Comparison of ENCODE assay signal across 9 cellular contexts in the genomic region with DNA sequence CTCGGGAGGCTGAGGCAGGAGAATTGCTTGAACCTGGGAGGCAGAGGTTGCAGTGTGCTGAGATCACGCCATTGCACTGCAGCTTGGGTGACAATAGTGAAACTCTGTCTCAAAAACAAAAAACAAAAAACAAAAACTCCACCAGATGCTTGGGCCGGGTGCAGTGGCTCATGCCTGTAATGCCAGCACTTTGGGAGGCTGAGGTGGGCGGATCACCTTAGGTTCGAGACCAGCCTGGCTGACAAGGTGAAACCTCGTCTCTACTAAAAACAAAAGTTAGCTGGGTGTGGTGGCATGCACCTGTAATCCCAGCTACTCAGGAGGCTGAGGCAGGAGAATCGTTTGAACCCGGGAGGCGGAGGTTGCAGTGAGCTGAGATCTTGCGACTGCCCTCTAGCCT. TPM values are rescaled to one million over a fixed set of nuclear protein-coding genes. Genes with fewer than 3 reads are reported as not detected.
DNase-seq lines count a peak whose midpoint lies in the region; ATAC-seq, FAIRE-seq and TF ChIP-seq lines count a peak whose summit lies in the region.
"Not testable (repeated sequence)": the region's sequence is repeated elsewhere in the genome, so short reads cannot be mapped to it uniquely, and the experiment has no call there.
"Had no signal": no experiment of that assay in that cellular context is flagged by ENCODE, and none has a peak within 500 bp of the region (broad histone marks: within the 10 kb centered on the region; RNA-seq: fewer than 3 reads in every experiment).

No MANE protein-coding gene starts in this region.

- H3K4me2 ChIP-seq in Karpas-422 (ENCODE audit: low read depth, low read length, poor library complexity, severe bottlenecking), result peak overlapping the region; percentile 91
- H3K4me2 ChIP-seq in keratinocyte (ENCODE audit: control insufficient read depth, extremely low read depth, insufficient read depth, low read depth, low read length), result peak overlapping the region; percentile 89

- H3K4me3 Mint-ChIP-seq in Calu3 (ENCODE audit: low read depth, unreplicated experiment), result not testable (repeated sequence)
- peak overlapping the region; percentile 43 for H3K4me3 Mint-ChIP-seq in T-helper 2 cell treated with Interferon-gamma antibody and Interleukin-4, amounts not matched to agents 5 μg/mL and 100 μg/mL, for 36 hours
- peak overlapping the region; percentile 83 for H3K4me3 Mint-ChIP-seq in activated T-helper 17 cell treated with anti-CD3 and anti-CD28 coated beads, Interleukin-2, amount 50 U/mL, for 72 hours
- H3K4me3 Mint-ChIP-seq in brain, result peak overlapping the region in 3 of 5 experiments; percentile 22 to 39 (median 32)

- H3K4me1 ChIP-seq in Karpas-422 (ENCODE audit: low read length) (peaks cover 24% of the 10 kb centered on the region), keratinocyte (ENCODE audit: control insufficient read depth, extremely low read depth, insufficient read depth, low read length) (peaks cover 13% of the 10 kb centered on the region), psoas muscle (peaks cover 21% of the 10 kb centered on the region)

- intact Hi-C loops in Calu3 (cut with micrococcal nuclease; ENCODE audit: unreplicated experiment); psoas muscle (cut with DNase I): not testable (repeated sequence)

- H3K9me1 ChIP-seq in keratinocyte (ENCODE audit: control insufficient read depth, extremely low read depth, insufficient read depth, low read length), result not testable (repeated sequence)

- not testable (repeated sequence) for H3K9me3 ChIP-seq in Karpas-422 (ENCODE audit: low read length); keratinocyte (ENCODE audit: control insufficient read depth, low read depth, low read length); psoas muscle

- not testable (repeated sequence) for DNase-seq in Calu3; Karpas-422; T-helper 2 cell treated with Interferon-gamma antibody and Interleukin-4, amounts not matched to agents 5 μg/mL and 100 μg/mL, for 36 hours (ENCODE audit: low spot score); keratinocyte (ENCODE audit: low read depth, low spot score); psoas muscle

- 94 to 97% (median 95%) methylated on average over 10 of the region's 10 CpGs for WGBS in psoas muscle, 3 donors

- FAIRE-seq in keratinocyte (lab: Jason Lieb, UNC), result not testable (repeated sequence)

- not testable (repeated sequence) for H3K9me3 Mint-ChIP-seq in Calu3 (ENCODE audit: low read depth, unreplicated experiment); T-helper 2 cell treated with Interferon-gamma antibody and Interleukin-4, amounts not matched to agents 5 μg/mL and 100 μg/mL, for 36 hours; activated T-helper 17 cell treated with anti-CD3 and anti-CD28 coated beads, Interleukin-2, amount 50 U/mL, for 72 hours; brain

- not testable (repeated sequence) for H2AFZ ChIP-seq in Karpas-422 (ENCODE audit: low read length); keratinocyte (ENCODE audit: control insufficient read depth, low read length)

- peaks cover 24% of the 10 kb centered on the region for H3K36me3 Mint-ChIP-seq in Calu3 (ENCODE audit: insufficient read depth, unreplicated experiment)
- H3K36me3 Mint-ChIP-seq in T-helper 2 cell treated with Interferon-gamma antibody and Interleukin-4, amounts not matched to agents 5 μg/mL and 100 μg/mL, for 36 hours (ENCODE audit: low read depth); activated T-helper 17 cell treated with anti-CD3 and anti-CD28 coated beads, Interleukin-2, amount 50 U/mL, for 72 hours (ENCODE audit: low read depth); brain: not testable (repeated sequence)

- H3K27ac Mint-ChIP-seq in Calu3 (ENCODE audit: unreplicated experiment); brain: not testable (repeated sequence)
- peak overlapping the region; percentile 49 for H3K27ac Mint-ChIP-seq in T-helper 2 cell treated with Interferon-gamma antibody and Interleukin-4, amounts not matched to agents 5 μg/mL and 100 μg/mL, for 36 hours
- peak overlapping the region; percentile 70 for H3K27ac Mint-ChIP-seq in activated T-helper 17 cell treated with anti-CD3 and anti-CD28 coated beads, Interleukin-2, amount 50 U/mL, for 72 hours

- CTCF ChIA-PET in Calu3 (lab: Charles Lee), result interaction anchor here (0.6 to 1.3 kb wide), 3 partner anchors 11 to 95 kb away, joined by 3 to 4 read pairs (median 3); no protein-coding TSS in a partner anchor

- peaks cover 52% of the 10 kb centered on the region for H3K79me2 ChIP-seq in Karpas-422 (ENCODE audit: low read length)
- H3K79me2 ChIP-seq in keratinocyte (ENCODE audit: control insufficient read depth, insufficient read depth, low read length), result peaks cover 40% of the 10 kb centered on the region

- peak overlapping the region; percentile 97 for H3K9ac ChIP-seq in Karpas-422 (ENCODE audit: low read length)
- H3K9ac ChIP-seq in keratinocyte (ENCODE audit: control insufficient read depth, extremely low read depth, insufficient read depth, low read length), result peak overlapping the region; percentile 94

- H3K4me3 ChIP-seq in Karpas-422 (ENCODE audit: low read length) (peak overlapping the region; percentile 96), psoas muscle (peak overlapping the region; percentile 97)
- H3K4me3 ChIP-seq in keratinocyte (ENCODE audit: control insufficient read depth in 2 of 3, extremely low read depth in 1 of 3, insufficient read depth in 2 of 3, low read depth in 1 of 3, low read length in 3 of 3), result not testable (repeated sequence)

- BruUV-seq in Calu3 (replicated peaks; lab: Mats Ljungman, UMichigan), result TSS peak; percentile 23

- not testable (repeated sequence) for TF ChIP-seq CTCF in Calu3 (IDR thresholded peaks at IDR 0.05; ENCODE audit: unreplicated experiment); brain (conservative IDR thresholded peaks at IDR 0.05); keratinocyte (optimal IDR thresholded peaks at IDR 0.05 in 1 of 3, IDR thresholded peaks at IDR 0.05 in 1 of 3, conservative IDR thresholded peaks at IDR 0.05 in 1 of 3; ENCODE audit: extremely low read depth in 1 of 3, insufficient read depth in 2 of 3, low read length in 3 of 3); psoas muscle (IDR thresholded peaks at IDR 0.05)

- not testable (repeated sequence) for H3K36me3 ChIP-seq in Karpas-422 (ENCODE audit: insufficient read depth, low read length); keratinocyte (ENCODE audit: control insufficient read depth in 2 of 2, extremely low read depth in 1 of 2, insufficient read depth in 2 of 2, low read length in 2 of 2)
- peaks cover 0 to 11% of the 10 kb centered on the region in 2 donors for H3K36me3 ChIP-seq in psoas muscle (ENCODE audit: insufficient read depth in 1 of 2, low read depth in 1 of 2)

- not testable (repeated sequence) for H3K4me1 Mint-ChIP-seq in Calu3 (ENCODE audit: low read depth, unreplicated experiment); activated T-helper 17 cell treated with anti-CD3 and anti-CD28 coated beads, Interleukin-2, amount 50 U/mL, for 72 hours; brain
- peaks cover 12% of the 10 kb centered on the region for H3K4me1 Mint-ChIP-seq in T-helper 2 cell treated with Interferon-gamma antibody and Interleukin-4, amounts not matched to agents 5 μg/mL and 100 μg/mL, for 36 hours (ENCODE audit: low read depth)

- H3K9me2 ChIP-seq in Karpas-422 (replicated peaks; ENCODE audit: insufficient read depth, low read length), result not testable (repeated sequence)

- not testable (repeated sequence) for H4K20me1 ChIP-seq in Karpas-422 (ENCODE audit: insufficient read depth, low read depth, low read length); keratinocyte (ENCODE audit: control insufficient read depth, extremely low read depth, insufficient read depth, low read length)

- H3K27ac ChIP-seq in Karpas-422 (ENCODE audit: low read length); keratinocyte (ENCODE audit: control insufficient read depth, insufficient read depth, low read length): not testable (repeated sequence)
- H3K27ac ChIP-seq in psoas muscle, result peak overlapping the region; percentile 83

- not testable (repeated sequence) for ATAC-seq in activated T-helper 17 cell treated with anti-CD3 and anti-CD28 coated beads, Interleukin-2, amount 50 U/mL, for 72 hours (replicated peaks); psoas muscle

- dilution Hi-C loops in keratinocyte (cut with MboI; ENCODE audit: extremely low pct_ligation_motif_present, low sequenced_read_pairs), result not testable (repeated sequence)

- H3K27me3 Mint-ChIP-seq in Calu3 (ENCODE audit: unreplicated experiment); T-helper 2 cell treated with Interferon-gamma antibody and Interleukin-4, amounts not matched to agents 5 μg/mL and 100 μg/mL, for 36 hours (ENCODE audit: low read depth); activated T-helper 17 cell treated with anti-CD3 and anti-CD28 coated beads, Interleukin-2, amount 50 U/mL, for 72 hours: not testable (repeated sequence)
- H3K27me3 Mint-ChIP-seq in brain, result peaks cover 35% of the 10 kb centered on the region

- not testable (repeated sequence) for H3K27me3 ChIP-seq in Karpas-422 (ENCODE audit: low read length); keratinocyte (ENCODE audit: control insufficient read depth, extremely low read depth, insufficient read depth, low read length); psoas muscle (ENCODE audit: insufficient read depth in 3 of 3, low read length in 2 of 3)

RNA-seq across cellular contexts. Expression of a gene that starts 1.0 kb away (rescaled TPM):
- total RNA-seq in Calu3 (2022) (49.0 and 49.7 TPM in 2 replicates), psoas muscle (10 to 100 TPM; 20.9 to 37.8 (median 27.0) TPM)
- total RNA-seq in Karpas-422 (2014; rRNA removed; shearing (Covaris generic); ENCODE audit: low replicate concordance), result 174 and 253 TPM in 2 replicates
- 10 to 100 TPM; 17.8 to 39.1 TPM for total RNA-seq in activated T-helper 17 cell treated with anti-CD3 and anti-CD28 coated beads, Interleukin-2, amount 50 U/mL, for 72 hours
- polyA plus RNA-seq in brain (ENCODE audit: insufficient read depth, low read depth, low replicate concordance) (52.2 TPM), keratinocyte (64.9 to 78.1 TPM (median 74.4 TPM) in 3 replicates), psoas muscle (10 to 100 TPM; 34.5 to 40.3 (median 38.7) TPM)
- 89.3 TPM for polyA plus RNA-seq in keratinocyte (2011; ENCODE audit: low read depth)
- 64.6 and 69.2 TPM in 2 replicates for polyA plus RNA-seq in keratinocyte (2011; cell fraction: cytosol; rRNA removed)
- 27.6 and 33.0 TPM in 2 replicates for polyA plus RNA-seq in keratinocyte (2011; cell fraction: nucleus; rRNA removed)
- polyA plus RNA-seq in keratinocyte (2012; ENCODE audit: low replicate concordance), result 70.5 and 88.5 TPM in 2 replicates
- 30.7 to 37.6 TPM (median 32.9 TPM) in 3 replicates for polyA minus RNA-seq in keratinocyte
- polyA minus RNA-seq in keratinocyte (2011; cell fraction: cytosol; rRNA and poly(A)+ RNA removed), result 54.3 TPM
- 11.2 and 12.6 TPM in 2 replicates for polyA minus RNA-seq in keratinocyte (2011; cell fraction: nucleus; rRNA and poly(A)+ RNA removed)

RNA-seq across cellular contexts. Expression of a gene that starts 11.4 kb away (rescaled TPM):
- total RNA-seq in Calu3 (2022) (150 and 157 TPM in 2 replicates), psoas muscle (100 to 1,000 TPM in 3 of 4 donors, 10 to 100 TPM in 1; 79.0 to 193 (median 140) TPM)
- total RNA-seq in Karpas-422 (2014; rRNA removed; shearing (Covaris generic); ENCODE audit: low replicate concordance), result 130 and 148 TPM in 2 replicates
- 100 to 1,000 TPM; 118 to 143 TPM for total RNA-seq in activated T-helper 17 cell treated with anti-CD3 and anti-CD28 coated beads, Interleukin-2, amount 50 U/mL, for 72 hours
- polyA plus RNA-seq in brain (ENCODE audit: insufficient read depth, low read depth, low replicate concordance) (47.2 TPM), keratinocyte (90.9 to 110 TPM (median 100 TPM) in 3 replicates), psoas muscle (100 to 1,000 TPM in 1 of 3 donors, 10 to 100 TPM in 2; 40.1 to 112 (median 92.5) TPM)
- polyA plus RNA-seq in keratinocyte (2011; ENCODE audit: low read depth), result 27.0 TPM
- 49.7 and 72.9 TPM in 2 replicates for polyA plus RNA-seq in keratinocyte (2011; cell fraction: cytosol; rRNA removed)
- 186 and 213 TPM in 2 replicates for polyA plus RNA-seq in keratinocyte (2011; cell fraction: nucleus; rRNA removed)
- polyA plus RNA-seq in keratinocyte (2012; ENCODE audit: low replicate concordance), result 27.9 and 50.7 TPM in 2 replicates
- 157 to 238 TPM (median 161 TPM) in 3 replicates for polyA minus RNA-seq in keratinocyte
- 79.4 TPM for polyA minus RNA-seq in keratinocyte (2011; cell fraction: cytosol; rRNA and poly(A)+ RNA removed)
- polyA minus RNA-seq in keratinocyte (2011; cell fraction: nucleus; rRNA and poly(A)+ RNA removed), result 119 and 249 TPM in 2 replicates

RNA-seq across cellular contexts. Expression of a gene that starts 14.4 kb away (rescaled TPM):
- 14.0 and 14.6 TPM in 2 replicates for total RNA-seq in Calu3 (2022)
- total RNA-seq in Karpas-422 (2014; rRNA removed; shearing (Covaris generic); ENCODE audit: low replicate concordance), result 8.7 and 11.0 TPM in 2 replicates
- 10 to 100 TPM; 26.9 to 27.3 TPM for total RNA-seq in activated T-helper 17 cell treated with anti-CD3 and anti-CD28 coated beads, Interleukin-2, amount 50 U/mL, for 72 hours
- 19.2 TPM for polyA plus RNA-seq in brain (ENCODE audit: insufficient read depth, low read depth, low replicate concordance)
- polyA plus RNA-seq in keratinocyte, result 14.0 to 17.1 TPM (median 15.4 TPM) in 3 replicates
- polyA plus RNA-seq in keratinocyte (2011; ENCODE audit: low read depth), result 1.9 TPM
- 10.1 and 13.5 TPM in 2 replicates for polyA plus RNA-seq in keratinocyte (2011; cell fraction: cytosol; rRNA removed)
- polyA plus RNA-seq in keratinocyte (2011; cell fraction: nucleus; rRNA removed), result 14.4 and 15.7 TPM in 2 replicates
- 9.6 and 14.2 TPM in 2 replicates for polyA plus RNA-seq in keratinocyte (2012; ENCODE audit: low replicate concordance)
- 18.0 to 22.9 TPM (median 22.1 TPM) in 3 replicates for polyA minus RNA-seq in keratinocyte
- polyA minus RNA-seq in keratinocyte (2011; cell fraction: cytosol; rRNA and poly(A)+ RNA removed), result 12.3 TPM
- polyA minus RNA-seq in keratinocyte (2011; cell fraction: nucleus; rRNA and poly(A)+ RNA removed), result 8.1 and 10.9 TPM in 2 replicates
- total RNA-seq in psoas muscle, result 10 to 100 TPM; 14.4 to 19.7 (median 17.2) TPM
- polyA plus RNA-seq in psoas muscle, result 10 to 100 TPM; 12.0 to 23.1 (median 19.1) TPM

RNA-seq across cellular contexts. Expression of a gene that starts 14.5 kb away (rescaled TPM):
- 104 and 107 TPM in 2 replicates for total RNA-seq in Calu3 (2022)
- total RNA-seq in Karpas-422 (2014; rRNA removed; shearing (Covaris generic); ENCODE audit: low replicate concordance), result 41.2 and 104 TPM in 2 replicates
- total RNA-seq in activated T-helper 17 cell treated with anti-CD3 and anti-CD28 coated beads, Interleukin-2, amount 50 U/mL, for 72 hours, result 100 to 1,000 TPM in 1 of 2 donors, 10 to 100 TPM in 1; 90.3 to 167 TPM
- 158 TPM for polyA plus RNA-seq in brain (ENCODE audit: insufficient read depth, low read depth, low replicate concordance)
- polyA plus RNA-seq in keratinocyte, result 102 to 119 TPM (median 107 TPM) in 3 replicates
- 56.1 TPM for polyA plus RNA-seq in keratinocyte (2011; ENCODE audit: low read depth)
- 93.2 and 103 TPM in 2 replicates for polyA plus RNA-seq in keratinocyte (2011; cell fraction: cytosol; rRNA removed)
- 97.2 and 130 TPM in 2 replicates for polyA plus RNA-seq in keratinocyte (2011; cell fraction: nucleus; rRNA removed)
- 58.5 and 80.9 TPM in 2 replicates for polyA plus RNA-seq in keratinocyte (2012; ENCODE audit: low replicate concordance)
- 34.7 to 79.7 TPM (median 67.5 TPM) in 3 replicates for polyA minus RNA-seq in keratinocyte
- polyA minus RNA-seq in keratinocyte (2011; cell fraction: cytosol; rRNA and poly(A)+ RNA removed), result 49.5 TPM
- polyA minus RNA-seq in keratinocyte (2011; cell fraction: nucleus; rRNA and poly(A)+ RNA removed), result 13.8 and 16.4 TPM in 2 replicates
- total RNA-seq in psoas muscle, result 100 to 1,000 TPM; 160 to 285 (median 188) TPM
- polyA plus RNA-seq in psoas muscle, result 100 to 1,000 TPM; 225 to 528 (median 317) TPM

RNA-seq across cellular contexts. Expression of a gene that starts 22.1 kb away (rescaled TPM):
- not detected in 2 replicates for total RNA-seq in Calu3 (2022)
- total RNA-seq in Karpas-422 (2014; rRNA removed; shearing (Covaris generic); ENCODE audit: low replicate concordance), result not detected in 2 replicates
- total RNA-seq in activated T-helper 17 cell treated with anti-CD3 and anti-CD28 coated beads, Interleukin-2, amount 50 U/mL, for 72 hours, result not detected
- polyA plus RNA-seq in brain (ENCODE audit: insufficient read depth, low read depth, low replicate concordance), result not detected
- polyA plus RNA-seq in keratinocyte, result 0.06 TPM in 1 of 3 replicates, not detected in the others
- polyA plus RNA-seq in keratinocyte (2011; ENCODE audit: low read depth), result not detected
- polyA plus RNA-seq in keratinocyte (2011; cell fraction: cytosol; rRNA removed), result not detected in 2 replicates
- polyA plus RNA-seq in keratinocyte (2011; cell fraction: nucleus; rRNA removed), result not detected in 2 replicates
- not detected in 2 replicates for polyA plus RNA-seq in keratinocyte (2012; ENCODE audit: low replicate concordance)
- not detected in 3 replicates for polyA minus RNA-seq in keratinocyte
- polyA minus RNA-seq in keratinocyte (2011; cell fraction: cytosol; rRNA and poly(A)+ RNA removed), result not detected
- not detected in 2 replicates for polyA minus RNA-seq in keratinocyte (2011; cell fraction: nucleus; rRNA and poly(A)+ RNA removed)
- under 1 TPM in 2 of 4 donors, not detected in 2; 0.15 to 0.26 TPM for total RNA-seq in psoas muscle
- polyA plus RNA-seq in psoas muscle, result under 1 TPM; 0.04 to 0.51 (median 0.08) TPM
- total RNA-seq: esophagus mucosa, HT-29 had no signal
